ENCODE assay signal across 1 cellular context in the genomic region with DNA sequence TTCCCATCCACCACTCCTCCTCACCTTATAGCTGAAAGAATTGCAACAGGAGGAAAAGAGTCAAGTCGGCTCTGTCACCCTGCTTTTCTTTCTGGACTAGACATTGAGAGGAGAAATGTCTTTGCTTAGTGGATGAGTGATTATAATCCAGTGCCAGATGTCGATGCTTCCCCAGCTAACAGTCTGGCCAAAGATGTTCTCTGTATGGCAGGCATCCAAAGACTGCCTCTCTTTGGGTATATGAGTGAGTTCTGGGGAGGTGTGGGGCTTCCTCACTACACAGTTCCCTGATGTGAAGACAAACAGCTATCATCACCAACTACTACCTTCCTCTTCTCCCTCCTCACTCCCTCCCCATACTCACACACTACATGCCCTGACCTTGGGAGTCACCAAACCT.
TF ChIP-seq lines count a peak whose summit lies in the region.

No MANE protein-coding gene starts in this region.

TF ChIP-seq in IMR-90, 13 proteins besides CTCF, POLR2A, EP300 and RAD21:
- TF ChIP-seq USF2 (IDR thresholded peaks at IDR 0.05; ENCODE audit: low read depth, low read length) (no peak), CHD1 (IDR thresholded peaks at IDR 0.05; ENCODE audit: low read depth, low read length) (no peak)
